In the genomic region with DNA sequence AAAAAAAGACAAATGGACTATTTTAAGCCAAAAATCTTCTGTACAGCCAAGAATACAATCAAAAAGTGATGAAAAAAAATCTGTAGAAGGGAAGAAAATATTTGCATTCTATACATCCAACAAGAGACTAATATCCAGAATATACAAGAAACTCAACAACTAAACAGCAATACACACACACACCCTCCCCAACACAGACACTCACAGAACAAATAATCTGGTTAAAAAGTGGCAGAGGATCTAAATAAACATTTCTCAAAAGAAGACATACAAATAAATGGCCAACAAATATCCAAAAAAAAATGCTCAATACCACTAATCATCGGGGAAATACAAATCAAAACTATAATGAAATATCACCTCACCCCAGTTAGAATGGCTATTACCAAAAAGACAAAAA, we compare ENCODE assay signal across 29 cellular contexts.
"Had no signal": no experiment of that assay in that cellular context is flagged by ENCODE, and none has a peak within 500 bp of the region (broad histone marks: within the 10 kb centered on the region; RNA-seq: fewer than 3 reads in every experiment).

No MANE protein-coding gene starts in this region.

- H3K4me1 Mint-ChIP-seq: endodermal cell had no signal

- H3K27me3 ChIP-seq: colonic mucosa, dorsolateral prefrontal cortex, esophagus muscularis mucosa, esophagus squamous epithelium, foreskin keratinocyte, gastrocnemius medialis, gastroesophageal sphincter, heart left ventricle, heart right ventricle had no signal

- DNase-seq: colonic mucosa; cortex of kidney; dermis blood vessel endothelial cell; dorsolateral prefrontal cortex; effector CD4-positive, alpha-beta T cell; effector CD8-positive, alpha-beta T cell; effector memory CD4-positive, alpha-beta T cell; effector memory CD8-positive, alpha-beta T cell; endodermal cell; erythroblast; esophagus squamous epithelium; foreskin fibroblast; foreskin keratinocyte; foreskin melanocyte; gastrocnemius medialis; glutamatergic neuron; head of caudate nucleus; heart left ventricle; heart right ventricle had no signal

- FAIRE-seq: colon, endometrium, endothelial cell of umbilical vein, frontal cortex had no signal

- H3K36me3 ChIP-seq: colonic mucosa, esophagus muscularis mucosa, esophagus squamous epithelium, gastrocnemius medialis, gastroesophageal sphincter, heart left ventricle, heart right ventricle had no signal

- H3K4me1 ChIP-seq: colonic mucosa, esophagus squamous epithelium, foreskin keratinocyte, gastrocnemius medialis, heart left ventricle had no signal

- H3K4me3 Mint-ChIP-seq: dendritic cell treated with granulocyte-macrophage colony-stimulating factor and Interleukin-4, amounts not matched to agents 40 ng/mL and 50 ng/mL, for 4 days; effector memory CD8-positive, alpha-beta T cell; endodermal cell had no signal

- H3K9me3 Mint-ChIP-seq: endodermal cell had no signal

- H3K27ac Mint-ChIP-seq: dendritic cell treated with granulocyte-macrophage colony-stimulating factor and Interleukin-4, amounts not matched to agents 40 ng/mL and 50 ng/mL, for 4 days; effector memory CD8-positive, alpha-beta T cell; endodermal cell had no signal

- ATAC-seq: effector memory CD8-positive, alpha-beta T cell; esophagus mucosa; foreskin keratinocyte; gastrocnemius medialis; gastroesophageal sphincter; heart left ventricle; heart right ventricle had no signal

- H3K27ac ChIP-seq: colonic mucosa, coronary artery, dorsolateral prefrontal cortex, epithelial cell of prostate, esophagus muscularis mucosa, esophagus squamous epithelium, foreskin keratinocyte, gastrocnemius medialis, gastroesophageal sphincter, heart left ventricle, heart right ventricle had no signal

- H3K4me3 ChIP-seq: colonic mucosa, coronary artery, dorsolateral prefrontal cortex, esophagus muscularis mucosa, esophagus squamous epithelium, gastrocnemius medialis, gastroesophageal sphincter, heart left ventricle, heart right ventricle had no signal

- H3K27me3 Mint-ChIP-seq: dendritic cell treated with granulocyte-macrophage colony-stimulating factor and Interleukin-4, amounts not matched to agents 40 ng/mL and 50 ng/mL, for 4 days; effector memory CD8-positive, alpha-beta T cell had no signal

- H3K9me3 ChIP-seq: colonic mucosa, esophagus muscularis mucosa, esophagus squamous epithelium, gastrocnemius medialis, gastroesophageal sphincter, heart left ventricle, heart right ventricle had no signal
